ENCODE assay signal across 9 cellular contexts in genomic region chr17:12342161-12342560, GRCh38.
A peak's percentile ranks its signal among the peaks of the same experiment; 100 is the strongest.
DNase-seq lines count a peak whose midpoint lies in the region.
"Had no signal": no experiment of that assay in that cellular context is flagged by ENCODE, and none has a peak within 500 bp of the region (broad histone marks: within the 10 kb centered on the region; RNA-seq: fewer than 3 reads in every experiment).

No MANE protein-coding gene starts in this region.

- no peak overlapping the region for H2BK12ac ChIP-seq in trophoblast cell (ENCODE audit: low read length)

- H2BK5ac ChIP-seq in trophoblast cell (ENCODE audit: low read depth, low read length, poor library complexity), result no peak overlapping the region

- H2AK5ac ChIP-seq in trophoblast cell (ENCODE audit: low read length), result peak overlapping the region; percentile 36

- peak; percentile 17 for DNase-seq in activated CD4-positive, alpha-beta T cell treated with anti-CD3 and anti-CD28 coated beads, Interleukin-2, amount 10 ng/mL, durations not matched to agents 24 days and 14 days
- DNase-seq in activated CD4-positive, alpha-beta T cell treated with anti-CD3 and anti-CD28 coated beads, Interleukin-2, amount 10 ng/mL, durations not matched to agents 7 days and 5 days, result no peak
- peak; percentile 54 to 62 for DNase-seq in SJCRH30
- no peak for DNase-seq in trophoblast cell
- DNase-seq in mucosa of gallbladder (ENCODE audit: low spot score), result no peak
- DNase-seq in T-helper 2 cell, result no peak
- no peak for DNase-seq in DMS53 (lab: John Stamatoyannopoulos, UW)
- DNase-seq: CD4-positive, CD25-positive, alpha-beta regulatory T cell had no signal

- H4K91ac ChIP-seq in trophoblast cell (ENCODE audit: low read depth, low read length), result no peak overlapping the region

- H3K9me3 Mint-ChIP-seq in activated CD4-positive, alpha-beta T cell treated with anti-CD3 and anti-CD28 coated beads, Interleukin-2, amount 10 ng/mL, durations not matched to agents 24 days and 14 days, result peaks cover 4% of the 10 kb centered on the region
- peaks cover 16% of the 10 kb centered on the region for H3K9me3 Mint-ChIP-seq in activated CD4-positive, alpha-beta T cell treated with anti-CD3 and anti-CD28 coated beads, Interleukin-2, amount 10 ng/mL, durations not matched to agents 7 days and 5 days

- no peak overlapping the region for H3K4me2 ChIP-seq in trophoblast cell (ENCODE audit: low read length)
- H3K4me2 ChIP-seq: BLaER1 had no signal

- H3K36me3 Mint-ChIP-seq in activated CD4-positive, alpha-beta T cell treated with anti-CD3 and anti-CD28 coated beads, Interleukin-2, amount 10 ng/mL, durations not matched to agents 24 days and 14 days (ENCODE audit: low read depth), result no peaks in the 10 kb centered on the region
- H3K36me3 Mint-ChIP-seq in activated CD4-positive, alpha-beta T cell treated with anti-CD3 and anti-CD28 coated beads, Interleukin-2, amount 10 ng/mL, durations not matched to agents 7 days and 5 days (ENCODE audit: low read depth), result no peaks in the 10 kb centered on the region
- H3K36me3 Mint-ChIP-seq: CD4-positive, CD25-positive, alpha-beta regulatory T cell had no signal

- no peak overlapping the region for H3K4me3 Mint-ChIP-seq in activated CD4-positive, alpha-beta T cell treated with anti-CD3 and anti-CD28 coated beads, Interleukin-2, amount 10 ng/mL, durations not matched to agents 24 days and 14 days
- H3K4me3 Mint-ChIP-seq in activated CD4-positive, alpha-beta T cell treated with anti-CD3 and anti-CD28 coated beads, Interleukin-2, amount 10 ng/mL, durations not matched to agents 7 days and 5 days, result no peak overlapping the region
- H3K4me3 Mint-ChIP-seq: CD4-positive, CD25-positive, alpha-beta regulatory T cell had no signal

- H3K4me1 ChIP-seq in SJCRH30 (peaks cover 4% of the 10 kb centered on the region; the same call in 1 of the 2 replicates), trophoblast cell (ENCODE audit: control insufficient read depth in 1 of 2, insufficient read depth in 2 of 2, low read length in 2 of 2) (no peaks in the 10 kb centered on the region)
- H3K4me1 ChIP-seq: BLaER1 had no signal

- H3K4me3 ChIP-seq in SJCRH30, result no peak overlapping the region
- H3K4me3 ChIP-seq in trophoblast cell (ENCODE audit: low read depth, low read length), result no peak overlapping the region
- H3K4me3 ChIP-seq: BLaER1 had no signal

- intact Hi-C loops in activated CD4-positive, alpha-beta T cell treated with anti-CD3 and anti-CD28 coated beads, Interleukin-2, amount 10 ng/mL, durations not matched to agents 24 days and 14 days (cut with micrococcal nuclease), result no loop called here

- H2BK120ac ChIP-seq in trophoblast cell (ENCODE audit: insufficient read depth, low read length, poor library complexity), result no peak overlapping the region

- no peak overlapping the region for H3K27ac ChIP-seq in SJCRH30
- no peak overlapping the region for H3K27ac ChIP-seq in trophoblast cell (ENCODE audit: low read depth, low read length)
- H3K27ac ChIP-seq: BLaER1 had no signal

- POLR2A ChIA-PET in activated CD4-positive, alpha-beta T cell treated with anti-CD3 and anti-CD28 coated beads, Interleukin-2, amount 10 ng/mL, durations not matched to agents 7 days and 5 days (lab: Charles Lee), result no interaction called here

- H3K27me3 ChIP-seq in SJCRH30 (peaks cover 9% of the 10 kb centered on the region; the same call in 1 of the 2 replicates), trophoblast cell (ENCODE audit: insufficient read depth, low read length) (no peaks in the 10 kb centered on the region)
- H3K27me3 ChIP-seq: BLaER1 had no signal

- H3K18ac ChIP-seq in trophoblast cell (ENCODE audit: low read length), result no peak overlapping the region

- no peaks in the 10 kb centered on the region for H3K9me3 ChIP-seq in SJCRH30 (replicated peaks)
- H3K9me3 ChIP-seq in trophoblast cell (ENCODE audit: insufficient read depth, low read depth, low read length), result no peaks in the 10 kb centered on the region
- H3K9me3 ChIP-seq: BLaER1 had no signal

- H3K9ac ChIP-seq in trophoblast cell (ENCODE audit: low read length), result no peak overlapping the region
- H3K9ac ChIP-seq: BLaER1 had no signal

- CTCF ChIA-PET in activated CD4-positive, alpha-beta T cell treated with anti-CD3 and anti-CD28 coated beads, Interleukin-2, amount 10 ng/mL, durations not matched to agents 7 days and 5 days (lab: Charles Lee), result no interaction called here

- no peak overlapping the region for H3K27ac Mint-ChIP-seq in activated CD4-positive, alpha-beta T cell treated with anti-CD3 and anti-CD28 coated beads, Interleukin-2, amount 10 ng/mL, durations not matched to agents 24 days and 14 days
- H3K27ac Mint-ChIP-seq in activated CD4-positive, alpha-beta T cell treated with anti-CD3 and anti-CD28 coated beads, Interleukin-2, amount 10 ng/mL, durations not matched to agents 7 days and 5 days, result no peak overlapping the region
- H3K27ac Mint-ChIP-seq: CD4-positive, CD25-positive, alpha-beta regulatory T cell had no signal

- no peaks in the 10 kb centered on the region for H3K79me1 ChIP-seq in trophoblast cell (ENCODE audit: low read length)

- no peak overlapping the region for H3K23ac ChIP-seq in trophoblast cell (ENCODE audit: low read length)

- no peaks in the 10 kb centered on the region for H3K79me2 ChIP-seq in trophoblast cell (ENCODE audit: control insufficient read depth, insufficient read depth, low read length, poor library complexity)

- no peak overlapping the region for H4K8ac ChIP-seq in trophoblast cell (ENCODE audit: low read depth, low read length)

- no peaks in the 10 kb centered on the region for H3K27me3 Mint-ChIP-seq in activated CD4-positive, alpha-beta T cell treated with anti-CD3 and anti-CD28 coated beads, Interleukin-2, amount 10 ng/mL, durations not matched to agents 24 days and 14 days
- H3K27me3 Mint-ChIP-seq in activated CD4-positive, alpha-beta T cell treated with anti-CD3 and anti-CD28 coated beads, Interleukin-2, amount 10 ng/mL, durations not matched to agents 7 days and 5 days, result no peaks in the 10 kb centered on the region
- H3K27me3 Mint-ChIP-seq: CD4-positive, CD25-positive, alpha-beta regulatory T cell had no signal

- H2AFZ ChIP-seq in trophoblast cell (ENCODE audit: insufficient read depth, low read length, poor library complexity), result no peak overlapping the region

- peak overlapping the region; percentile 29 for H3K14ac ChIP-seq in trophoblast cell (ENCODE audit: low read length)

- no peak overlapping the region for H3K4ac ChIP-seq in trophoblast cell (ENCODE audit: low read depth, low read length)

- H3K36me3 ChIP-seq in SJCRH30 (no peaks in the 10 kb centered on the region), trophoblast cell (ENCODE audit: control insufficient read depth in 1 of 2, insufficient read depth in 2 of 2, low read length in 2 of 2) (no peaks in the 10 kb centered on the region)
- H3K36me3 ChIP-seq: BLaER1 had no signal

- WGBS in trophoblast cell (ENCODE audit: extremely low coverage, insufficient coverage, insufficient read length), result no CpG with 5 or more reads among the region's 6 CpGs

- H3K4me1 Mint-ChIP-seq in activated CD4-positive, alpha-beta T cell treated with anti-CD3 and anti-CD28 coated beads, Interleukin-2, amount 10 ng/mL, durations not matched to agents 24 days and 14 days, result no peaks in the 10 kb centered on the region
- no peaks in the 10 kb centered on the region for H3K4me1 Mint-ChIP-seq in activated CD4-positive, alpha-beta T cell treated with anti-CD3 and anti-CD28 coated beads, Interleukin-2, amount 10 ng/mL, durations not matched to agents 7 days and 5 days
- H3K4me1 Mint-ChIP-seq: CD4-positive, CD25-positive, alpha-beta regulatory T cell had no signal

- no peak overlapping the region for H4K12ac ChIP-seq in trophoblast cell (ENCODE audit: low read depth, low read length)

Comparison
In these comparisons a context has a peak if more than half of its experiments do, and no peak if none do; other contexts are left out.
1. DNase-seq: peak in activated CD4-positive, alpha-beta T cell treated with anti-CD3 and anti-CD28 coated beads, Interleukin-2, amount 10 ng/mL, durations not matched to agents 24 days and 14 days (single experiment) and SJCRH30 (2 of 2); none in activated CD4-positive, alpha-beta T cell treated with anti-CD3 and anti-CD28 coated beads, Interleukin-2, amount 10 ng/mL, durations not matched to agents 7 days and 5 days (single experiment), trophoblast cell (0 of 2), mucosa of gallbladder (single experiment), T-helper 2 cell (0 of 5) and DMS53 (single experiment).